Comparison of ENCODE assay signal across 1 cellular context in genomic region chr11:77147668-77148321, GRCh38.
TF ChIP-seq lines count a peak whose summit lies in the region.

No MANE protein-coding gene starts in this region.

TF ChIP-seq in H1, 55 proteins besides CTCF, POLR2A, EP300 and RAD21 (continued from another document):
- no peak for TF ChIP-seq SIX5 (IDR thresholded peaks at IDR 0.05; ENCODE audit: low read depth, low read length)
- TF ChIP-seq SAP30 (IDR thresholded peaks at IDR 0.05; ENCODE audit: insufficient read depth, insufficient replicate concordance, low read length) = no peak
- TF ChIP-seq GABPA (IDR thresholded peaks at IDR 0.05; ENCODE audit: borderline replicate concordance, insufficient read depth, low read length) = no peak
- no peak for TF ChIP-seq RFX5 (IDR thresholded peaks at IDR 0.05; ENCODE audit: borderline replicate concordance, low read depth, low read length)
- no peak for TF ChIP-seq POU5F1 (IDR thresholded peaks at IDR 0.05; ENCODE audit: low read depth, low read length)
- TF ChIP-seq ATF2 (IDR thresholded peaks at IDR 0.05; ENCODE audit: low read length) = no peak
- no peak for TF ChIP-seq PHF8 (conservative IDR thresholded peaks at IDR 0.05; ENCODE audit: low read depth, low read length)
- no peak for TF ChIP-seq SP4 (IDR thresholded peaks at IDR 0.05; ENCODE audit: low read length)
- no peak for TF ChIP-seq CHD2 (IDR thresholded peaks at IDR 0.05; ENCODE audit: low read length)
- no peak for TF ChIP-seq CHD7 (IDR thresholded peaks at IDR 0.05; ENCODE audit: insufficient replicate concordance, low read length)
- TF ChIP-seq CEBPB (IDR thresholded peaks at IDR 0.05; ENCODE audit: low read depth, low read length) = peak; percentile 95
- no peak for TF ChIP-seq JUND (IDR thresholded peaks at IDR 0.05; ENCODE audit: low read length)
- no peak for TF ChIP-seq TAF1 (IDR thresholded peaks at IDR 0.05; ENCODE audit: low read depth, low read length)
- no peak for TF ChIP-seq BACH1 (IDR thresholded peaks at IDR 0.05; ENCODE audit: low read length)
- no peak for TF ChIP-seq EGR1 (IDR thresholded peaks at IDR 0.05; ENCODE audit: borderline replicate concordance, low read depth, low read length)
- TF ChIP-seq POLR2AphosphoS5 (IDR thresholded peaks at IDR 0.05; ENCODE audit: low read depth, low read length) = no peak
- no peak for TF ChIP-seq EZH2 (IDR thresholded peaks at IDR 0.05; ENCODE audit: low read depth, low read length, severe bottlenecking)
- peak; percentile 70 for TF ChIP-seq KDM4A (IDR thresholded peaks at IDR 0.05; ENCODE audit: low read depth, low read length, severe bottlenecking)
- peak; percentile 41; the same call in 1 of the 2 replicates for TF ChIP-seq SUZ12 (IDR thresholded peaks at IDR 0.05; ENCODE audit: low read length)
- no peak for TF ChIP-seq MAFK (IDR thresholded peaks at IDR 0.05; ENCODE audit: low read depth, low read length)
- TF ChIP-seq E2F6 (IDR thresholded peaks at IDR 0.05) = no peak
- TF ChIP-seq CREB1 (IDR thresholded peaks at IDR 0.05) = peak; percentile 10; the same call in 1 of the 2 replicates
- TF ChIP-seq RNF2 (IDR thresholded peaks at IDR 0.05; ENCODE audit: borderline replicate concordance, low read depth, low read length, missing control alignments, poor library complexity, severe bottlenecking) = no peak
- no peak for TF ChIP-seq SRF (IDR thresholded peaks at IDR 0.05; ENCODE audit: low read depth, low read length)
- TF ChIP-seq TCF12 (IDR thresholded peaks at IDR 0.05; ENCODE audit: low read depth, low read length) = 0 out of 2 replicates have a peak, but pooled peaks have one; percentile 56
- TF ChIP-seq BRCA1 (IDR thresholded peaks at IDR 0.05; ENCODE audit: low read depth, low read length) = no peak
- peak; percentile 44 for TF ChIP-seq MAX (IDR thresholded peaks at IDR 0.05)
- TF ChIP-seq HDAC6 (IDR thresholded peaks at IDR 0.05; ENCODE audit: low read depth, low read length) = no peak
- no peak for TF ChIP-seq TBP (IDR thresholded peaks at IDR 0.05; ENCODE audit: low read depth, low read length)
- no peak for TF ChIP-seq BCL11A (IDR thresholded peaks at IDR 0.05; ENCODE audit: low read depth in 2 of 2, low read length in 2 of 2)
- no peak for TF ChIP-seq SP1 (IDR thresholded peaks at IDR 0.05; ENCODE audit: low read depth, low read length)
- no peak for TF ChIP-seq GTF2F1 (IDR thresholded peaks at IDR 0.05; ENCODE audit: borderline replicate concordance, low read depth, low read length)
